Comparison of ENCODE assay signal across 8 cellular contexts in genomic region chr13:80132741-80133601, GRCh38.
DNase-seq lines count a peak whose midpoint lies in the region; TF ChIP-seq lines count a peak whose summit lies in the region.

No MANE protein-coding gene starts in this region.

- H3K36me3 ChIP-seq in HUES48 (ENCODE audit: control insufficient read depth, insufficient read depth, low read length) (no peaks in the 10 kb centered on the region), brain microvascular endothelial cell (replicated peaks) (no peaks in the 10 kb centered on the region)

- H3K27ac Mint-ChIP-seq in activated T-cell treated with anti-CD3 and anti-CD28 coated beads, Interleukin-2, amount 50 U/mL, for 24 hours: no peak overlapping the region

- no peaks in the 10 kb centered on the region for H3K4me1 Mint-ChIP-seq in activated T-cell treated with anti-CD3 and anti-CD28 coated beads, Interleukin-2, amount 50 U/mL, for 24 hours (ENCODE audit: low read depth)

- H3K4me3 Mint-ChIP-seq in activated T-cell treated with anti-CD3 and anti-CD28 coated beads, Interleukin-2, amount 50 U/mL, for 24 hours: no peak overlapping the region

- peak; percentile 3 for TF ChIP-seq CTCF in brain microvascular endothelial cell (IDR thresholded peaks at IDR 0.05; ENCODE audit: low read depth, low read length, missing control alignments)

- H3K36me3 Mint-ChIP-seq in activated T-cell treated with anti-CD3 and anti-CD28 coated beads, Interleukin-2, amount 50 U/mL, for 24 hours (ENCODE audit: low read depth): no peaks in the 10 kb centered on the region

- H3K9me3 Mint-ChIP-seq in activated T-cell treated with anti-CD3 and anti-CD28 coated beads, Interleukin-2, amount 50 U/mL, for 24 hours: no peaks in the 10 kb centered on the region

- DNase-seq in brain microvascular endothelial cell (peak; percentile 76), iris pigment epithelial cell (ENCODE audit: low read depth) (peak; percentile 77), NCI-H524 treated with DMSO at 0.1 percent for 48 hours (lab: John Stamatoyannopoulos, UW) (no peak), DMS79 (lab: John Stamatoyannopoulos, UW) (no peak), NCI-H1436 (lab: John Stamatoyannopoulos, UW) (no peak)
- no peak for DNase-seq in activated T-cell treated with anti-CD3 and anti-CD28 coated beads, Interleukin-2, amount 50 U/mL, for 24 hours

- H3K27me3 ChIP-seq in HUES48 (ENCODE audit: control insufficient read depth, insufficient read depth, low read length): no peaks in the 10 kb centered on the region
- no peaks in the 10 kb centered on the region for H3K27me3 ChIP-seq in brain microvascular endothelial cell (replicated peaks)

- H3K27ac ChIP-seq in HUES48 (ENCODE audit: low read depth, low read length) (peak overlapping the region; percentile 43), brain microvascular endothelial cell (peak overlapping the region; percentile 75), skin epidermis (peak overlapping the region in 14 of 21 experiments; percentile 8 to 69 (median 46))

- H3K27me3 Mint-ChIP-seq in activated T-cell treated with anti-CD3 and anti-CD28 coated beads, Interleukin-2, amount 50 U/mL, for 24 hours: no peaks in the 10 kb centered on the region

- H3K4me3 ChIP-seq in HUES48 (ENCODE audit: low read depth, low read length): no peak overlapping the region; the same call in 1 of the 2 replicates
- peak overlapping the region; percentile 34 for H3K4me3 ChIP-seq in brain microvascular endothelial cell (ENCODE audit: low read depth, low read length)
- no peak overlapping the region for H3K4me3 ChIP-seq in skin epidermis

- H3K9ac ChIP-seq in HUES48 (ENCODE audit: low read depth, low read length): no peak overlapping the region

- H3K9me3 ChIP-seq in HUES48 (ENCODE audit: control insufficient read depth, insufficient read depth, low read length): no peaks in the 10 kb centered on the region

- in situ Hi-C loops in brain microvascular endothelial cell (cut with HindIII; ENCODE audit: low pct_ligation_motif_present, low sequenced_read_pairs): no loop called here

- peaks cover 37% of the 10 kb centered on the region for H3K4me1 ChIP-seq in HUES48 (ENCODE audit: control insufficient read depth, insufficient read depth, low read length)

Comparison
In these comparisons a context has a peak if more than half of its experiments do, and no peak if none do; other contexts are left out.
1. DNase-seq: peak in brain microvascular endothelial cell (single experiment) and iris pigment epithelial cell (single experiment); none in activated T-cell treated with anti-CD3 and anti-CD28 coated beads, Interleukin-2, amount 50 U/mL, for 24 hours (single experiment), NCI-H524 treated with DMSO at 0.1 percent for 48 hours (single experiment), DMS79 (single experiment) and NCI-H1436 (single experiment).
2. Peak in every context shown above with its lines, with median percentiles within 50 percentile points of each other: H3K27ac ChIP-seq.